In genomic region chr22:33853200-33854097, GRCh38 we compare ENCODE assay signal across 9 cellular contexts.
DNase-seq lines count a peak whose midpoint lies in the region; ATAC-seq, FAIRE-seq and TF ChIP-seq lines count a peak whose summit lies in the region.
"Had no signal": no experiment of that assay in that cellular context is flagged by ENCODE, and none has a peak within 500 bp of the region (broad histone marks: within the 10 kb centered on the region; RNA-seq: fewer than 3 reads in every experiment).

No MANE protein-coding gene starts in this region.

- ATAC-seq in left ventricle myocardium superior (peak; percentile 88), psoas muscle (peak; percentile 87 to 93 (median 90))

- peak overlapping the region; percentile 67 for H3K4me3 ChIP-seq in psoas muscle

- no peaks in the 10 kb centered on the region for H3K27me3 ChIP-seq in psoas muscle (ENCODE audit: insufficient read depth in 3 of 3, low read length in 2 of 3)

- no peaks in the 10 kb centered on the region for H3K36me3 ChIP-seq in psoas muscle (ENCODE audit: insufficient read depth in 1 of 2, low read depth in 1 of 2)

- H3K27ac ChIP-seq in angular gyrus (ENCODE audit: low read depth, low read length) (peak overlapping the region; percentile 20), psoas muscle (peak overlapping the region; percentile 77)

- peaks cover 34% of the 10 kb centered on the region for H3K4me1 ChIP-seq in psoas muscle

- H3K9me3 ChIP-seq in psoas muscle = no peaks in the 10 kb centered on the region

- FAIRE-seq in H54 (lab: Jason Lieb, UNC) = no peak
- no peak for FAIRE-seq in D721Med (lab: Jason Lieb, UNC)
- FAIRE-seq: G401.6 had no signal

- 18% methylated on average over 9 of the region's 9 CpGs for WGBS in psoas muscle, 3 donors

- DNase-seq in NCI-H748 (lab: John Stamatoyannopoulos, UW; ENCODE audit: unreplicated experiment) = peak; percentile 11
- DNase-seq in NCI-H748 treated with DMSO at 0.1 percent for 48 hours (lab: John Stamatoyannopoulos, UW) = no peak
- peak; percentile 50 for DNase-seq in H54 (ENCODE audit: insufficient read length, low spot score)
- peak; percentile 61 for DNase-seq in NCI-H1105 treated with DMSO at 0.1 percent for 48 hours (lab: John Stamatoyannopoulos, UW)
- peak; percentile 80 for DNase-seq in left ventricle myocardium superior
- DNase-seq in psoas muscle = peak; percentile 70 to 71
- no peak for DNase-seq in D721Med (ENCODE audit: insufficient read length, low spot score)

- intact Hi-C loops in left ventricle myocardium superior (cut with micrococcal nuclease) = no loop called here
- intact Hi-C loops in psoas muscle (cut with DNase I) = no loop called here

- TF ChIP-seq POLR2A in H54 (IDR thresholded peaks at IDR 0.05; ENCODE audit: low read depth, low read length) = no peak

- TF ChIP-seq CTCF in psoas muscle (IDR thresholded peaks at IDR 0.05) (no peak), D721Med (IDR thresholded peaks at IDR 0.05; ENCODE audit: insufficient read depth, missing control alignments) (no peak)

Comparison
In these comparisons a context has a peak if more than half of its experiments do, and no peak if none do; other contexts are left out.
1. DNase-seq: peak in NCI-H748 (single experiment), H54 (single experiment), NCI-H1105 treated with DMSO at 0.1 percent for 48 hours (single experiment), left ventricle myocardium superior (single experiment) and psoas muscle (2 of 2); none in NCI-H748 treated with DMSO at 0.1 percent for 48 hours (single experiment) and D721Med (single experiment).